ENCODE assay signal across 8 cellular contexts in the genomic region with DNA sequence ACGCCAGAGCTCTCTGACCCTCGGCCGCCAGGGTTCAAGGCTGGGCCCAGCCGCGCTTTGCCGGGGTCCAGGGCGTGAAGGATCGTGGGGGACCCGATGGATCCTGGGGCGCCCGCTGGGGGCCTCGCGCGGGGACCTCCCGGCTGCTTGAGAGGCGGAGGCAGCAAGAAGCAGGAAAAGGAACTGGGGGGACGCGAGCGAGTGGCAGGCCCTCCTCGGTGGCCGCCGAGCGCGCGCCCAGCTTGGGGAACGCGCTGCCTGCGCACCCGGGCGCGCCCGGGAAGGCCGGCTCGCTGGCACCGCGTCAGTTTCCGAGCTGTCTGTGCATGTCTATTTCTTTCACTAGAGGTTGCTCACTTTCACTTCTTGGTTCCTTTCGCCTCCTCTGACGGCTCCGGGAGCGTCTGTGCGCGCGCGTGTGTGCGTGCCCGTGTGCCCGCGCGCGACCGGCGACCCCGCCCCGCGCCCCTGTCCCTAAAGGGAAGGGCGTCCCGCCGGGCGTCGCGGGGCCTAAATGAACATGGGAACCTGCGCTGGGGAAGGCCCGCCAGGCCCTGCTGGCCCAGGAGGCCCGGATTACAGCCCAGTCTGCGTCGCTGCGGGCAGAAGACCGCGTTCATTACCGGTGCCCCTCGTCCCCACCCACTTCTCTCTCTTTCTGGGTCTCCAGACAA.
DNase-seq lines count a peak whose midpoint lies in the region; ATAC-seq, FAIRE-seq and TF ChIP-seq lines count a peak whose summit lies in the region.

No MANE protein-coding gene starts in this region.

- H3K4me1 ChIP-seq in Loucy (ENCODE audit: insufficient read depth, low read length, poor library complexity, severe bottlenecking) (no peaks in the 10 kb centered on the region), iPS-20b (ENCODE audit: insufficient read depth, low read length) (no peaks in the 10 kb centered on the region; the same call in 1 of the 2 replicates)

- ATAC-seq in GM19328 (IDR thresholded peaks at IDR 0.05; ENCODE audit: unreplicated experiment), result peak; percentile 57

- TF ChIP-seq CTCF in Loucy (conservative IDR thresholded peaks at IDR 0.05; ENCODE audit: low read length) (no peak), VCaP (conservative IDR thresholded peaks at IDR 0.05) (peak; percentile 34), MCF 10A (IDR thresholded peaks at IDR 0.05; ENCODE audit: unreplicated experiment) (no peak)

- no TSS peak for BruUV-seq in MCF 10A (replicated peaks; lab: Mats Ljungman, UMichigan)

- POLR2A ChIA-PET in MCF 10A (lab: Yijun Ruan, JAX), result interaction anchor here (0.6 to 2.3 kb wide), 8 partner anchors 25 to 244 kb away, joined by 3 to 11 read pairs (median 6); a partner anchor contains a TSS

- H4K20me1 ChIP-seq in Loucy (ENCODE audit: insufficient read depth, low read length, poor library complexity, severe bottlenecking), result no peaks in the 10 kb centered on the region

- H2AFZ ChIP-seq in Loucy (ENCODE audit: low read length), result peak overlapping the region; percentile 90

- intact Hi-C loops in MCF 10A (cut with micrococcal nuclease), result loop anchor here (2.0 kb wide), 1 partner anchor 209 kb away; no protein-coding TSS in a partner anchor

- CTCF ChIA-PET in MCF 10A (lab: Yijun Ruan, JAX), result interaction anchor here (0.6 to 1.9 kb wide), 14 partner anchors 48 to 463 kb away, joined by 3 to 7 read pairs (median 3); a partner anchor contains a TSS

- no peaks in the 10 kb centered on the region for H3K36me3 Mint-ChIP-seq in MCF 10A (ENCODE audit: insufficient read depth, unreplicated experiment)

- no peaks in the 10 kb centered on the region for H3K9me2 ChIP-seq in Loucy (replicated peaks; ENCODE audit: low read depth, low read length)

- H3K4me2 ChIP-seq in Loucy (ENCODE audit: low read depth, low read length, poor library complexity, severe bottlenecking), result peak overlapping the region; percentile 67

- no peaks in the 10 kb centered on the region for H3K9me3 Mint-ChIP-seq in MCF 10A (ENCODE audit: unreplicated experiment)

- DNase-seq in Ammon's horn (ENCODE audit: low spot score) (peak; percentile 81), MCF 10A (ENCODE audit: unreplicated experiment) (peak; percentile 52), urothelium cell line (ENCODE audit: low spot score) (no peak)

- H3K27ac Mint-ChIP-seq in MCF 10A (ENCODE audit: low read depth, unreplicated experiment), result no peak overlapping the region

- no peak for FAIRE-seq in urothelium cell line (lab: Jason Lieb, UNC)

- peak overlapping the region; percentile 53 for H3K4me3 Mint-ChIP-seq in MCF 10A (ENCODE audit: unreplicated experiment)

- no peaks in the 10 kb centered on the region for H3K27me3 Mint-ChIP-seq in MCF 10A (ENCODE audit: insufficient read depth, unreplicated experiment)

- peak overlapping the region; percentile 100 for H3K27ac ChIP-seq in VCaP
- no peak overlapping the region for H3K27ac ChIP-seq in iPS-20b (ENCODE audit: low read length)
- H3K27ac ChIP-seq in skin epidermis, result peak overlapping the region; percentile 79 to 99 (median 97)

- H3K36me3 ChIP-seq in Loucy (ENCODE audit: insufficient read depth, low read length) (no peaks in the 10 kb centered on the region), iPS-20b (ENCODE audit: insufficient read depth, low read depth, low read length) (no peaks in the 10 kb centered on the region)

- no peaks in the 10 kb centered on the region for H3K79me2 ChIP-seq in Loucy (ENCODE audit: insufficient read depth, low read length)

- H3K4me1 Mint-ChIP-seq in MCF 10A (ENCODE audit: insufficient read depth, unreplicated experiment), result peaks cover 6% of the 10 kb centered on the region

- no peaks in the 10 kb centered on the region for H3K27me3 ChIP-seq in Loucy (ENCODE audit: insufficient read depth, low read length, poor library complexity, severe bottlenecking)
- peaks cover 25% of the 10 kb centered on the region for H3K27me3 ChIP-seq in iPS-20b (ENCODE audit: insufficient read depth, low read length)

- H3K9ac ChIP-seq in Loucy (ENCODE audit: low read depth, low read length, poor library complexity, severe bottlenecking) (peak overlapping the region; percentile 69), iPS-20b (ENCODE audit: low read depth, low read length) (0 out of 2 replicates have a peak overlapping the region, but pooled peaks have one; percentile 32)

- peak overlapping the region; percentile 70 for H3K4me3 ChIP-seq in Loucy (ENCODE audit: low read length, poor library complexity, severe bottlenecking)
- peak overlapping the region; percentile 62; the same call in 1 of the 2 replicates for H3K4me3 ChIP-seq in iPS-20b (ENCODE audit: low read length)
- H3K4me3 ChIP-seq in skin epidermis, result peak overlapping the region; percentile 39 to 58 (median 51)

- no peaks in the 10 kb centered on the region for H3F3A ChIP-seq in Loucy (ENCODE audit: low read depth)

- H3K9me3 ChIP-seq in Loucy (ENCODE audit: insufficient read depth, low read depth, low read length) (no peaks in the 10 kb centered on the region), iPS-20b (ENCODE audit: insufficient read depth, low read depth, low read length) (no peaks in the 10 kb centered on the region)
